Comparison of ENCODE assay signal across 25 cellular contexts in the genomic region with DNA sequence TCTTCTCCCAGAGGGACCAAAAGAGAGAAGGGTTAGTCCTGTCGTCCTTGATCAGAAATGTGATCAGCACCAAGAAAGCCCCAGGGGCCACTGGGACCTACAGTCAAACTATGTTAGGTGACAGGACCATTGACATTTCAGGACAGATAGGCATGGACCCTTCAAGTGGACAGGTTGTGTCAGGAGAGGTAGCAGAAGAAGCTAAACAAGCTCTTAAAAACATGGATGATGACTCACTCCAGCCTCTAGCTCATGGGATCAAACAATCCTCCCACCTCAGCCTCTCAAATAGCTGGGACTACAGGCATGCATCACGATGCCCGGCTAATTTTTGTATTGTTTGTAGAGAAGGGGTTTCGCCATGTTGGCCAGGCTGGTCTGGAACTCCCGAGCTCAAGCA. TPM values are rescaled to one million over a fixed set of nuclear protein-coding genes. Genes with fewer than 3 reads are reported as not detected.
"Had no signal": no experiment of that assay in that cellular context is flagged by ENCODE, and none has a peak within 500 bp of the region (broad histone marks: within the 10 kb centered on the region; RNA-seq: fewer than 3 reads in every experiment).

No MANE protein-coding gene starts in this region.

- H3K36me3 ChIP-seq: left lung, lower lobe of right lung, tibial nerve, uterus had no signal

- H3K27me3 ChIP-seq: right lobe of liver, uterus had no signal

- H3K36me3 Mint-ChIP-seq: natural killer cell; stimulated activated memory B cell treated with anti-CD40 and anti-IgM and Interleukin-4, amounts not matched to agents 10 μg/mL and 1 μg/mL and 100 μg/mL, for 72 hours; type B pancreatic cell had no signal

- H3K27ac ChIP-seq: left lung, lower lobe of right lung, parathyroid adenoma, psoas muscle, right lobe of liver, tibial nerve, uterus had no signal

- H3K4me3 ChIP-seq: left lung, lower lobe of right lung, psoas muscle, right lobe of liver, smooth muscle cell, tibial nerve, uterus had no signal

- H3K27me3 Mint-ChIP-seq: stimulated activated naive CD8-positive, alpha-beta T cell treated with anti-CD3 and anti-CD28 coated beads, Interleukin-15, amount 100 ng/mL, for 72 hours had no signal

- H3K4me2 ChIP-seq: smooth muscle cell had no signal

- H3K4me3 Mint-ChIP-seq: natural killer cell; nephron progenitor cell; stimulated activated memory B cell treated with anti-CD40 and anti-IgM and Interleukin-4, amounts not matched to agents 10 μg/mL and 1 μg/mL and 100 μg/mL, for 72 hours; stimulated activated naive CD8-positive, alpha-beta T cell treated with anti-CD3 and anti-CD28 coated beads, Interleukin-15, amount 100 ng/mL, for 72 hours; type B pancreatic cell had no signal

- H3K9me3 Mint-ChIP-seq: natural killer cell; nephron progenitor cell; stimulated activated memory B cell treated with anti-CD40 and anti-IgM and Interleukin-4, amounts not matched to agents 10 μg/mL and 1 μg/mL and 100 μg/mL, for 72 hours; stimulated activated naive CD8-positive, alpha-beta T cell treated with anti-CD3 and anti-CD28 coated beads, Interleukin-15, amount 100 ng/mL, for 72 hours; type B pancreatic cell had no signal

- H3K9ac ChIP-seq: parathyroid adenoma had no signal

- ATAC-seq: left colon; left lung; lower lobe of right lung; natural killer cell; psoas muscle; right lobe of liver; stimulated activated memory B cell treated with anti-CD40 and anti-IgM and Interleukin-4, amounts not matched to agents 10 μg/mL and 1 μg/mL and 100 μg/mL, for 72 hours; stimulated activated naive CD8-positive, alpha-beta T cell treated with anti-CD3 and anti-CD28 coated beads, Interleukin-15, amount 100 ng/mL, for 72 hours had no signal

- H3K27ac Mint-ChIP-seq: natural killer cell; nephron progenitor cell; stimulated activated memory B cell treated with anti-CD40 and anti-IgM and Interleukin-4, amounts not matched to agents 10 μg/mL and 1 μg/mL and 100 μg/mL, for 72 hours; stimulated activated naive CD8-positive, alpha-beta T cell treated with anti-CD3 and anti-CD28 coated beads, Interleukin-15, amount 100 ng/mL, for 72 hours; type B pancreatic cell had no signal

- H3K79me2 ChIP-seq: parathyroid adenoma had no signal

- H2AFZ ChIP-seq: parathyroid adenoma had no signal

- DNase-seq: hippocampal formation; left colon; left lung; lower lobe of right lung; mammary epithelial cell; mesenchymal stem cell; natural killer cell; nephron progenitor cell; psoas muscle; right lobe of liver; stimulated activated CD4-positive, alpha-beta T cell treated with anti-CD3 and anti-CD28 coated beads, Interleukin-1b, Interleukin-23, amount 100 ng/mL, for 48 hours; stimulated activated CD4-positive, alpha-beta T cell treated with anti-CD3 and anti-CD28 coated beads, Interleukin-2, amount 100 ng/mL, for 48 hours; stimulated activated CD4-positive, alpha-beta T cell treated with anti-CD3 and anti-CD28 coated beads, Interleukin-4, amount 100 ng/mL, for 4 hours; stimulated activated CD8-positive, alpha-beta memory T cell treated with anti-CD3 and anti-CD28 coated beads, Interleukin-4, amount 100 ng/mL, for 48 hours; stimulated activated naive CD4-positive, alpha-beta T cell treated with Interleukin-2 at 50 U/mL for 16 hours; stimulated activated naive CD8-positive, alpha-beta T cell treated with anti-CD3 and anti-CD28 coated beads, Interleukin-15, amount 100 ng/mL, for 72 hours; substantia nigra; uterus had no signal

- H3K9me3 ChIP-seq: left lung, lower lobe of right lung, psoas muscle, right lobe of liver, tibial nerve, uterus had no signal

RNA-seq across cellular contexts. Expression of a gene that starts 47.3 kb away (rescaled TPM):
- total RNA-seq: natural killer cell, temporal lobe had no signal
- polyA plus RNA-seq: keratinocyte, mammary epithelial cell had no signal
